Comparison of ENCODE assay signal across 8 cellular contexts in genomic region chr17:75845933-75846700, GRCh38. TPM values are rescaled to one million over a fixed set of nuclear protein-coding genes. Genes with fewer than 3 reads are reported as not detected.
DNase-seq lines count a peak whose midpoint lies in the region; ATAC-seq, FAIRE-seq and TF ChIP-seq lines count a peak whose summit lies in the region.

No MANE protein-coding gene starts in this region.

- no peak overlapping the region for H2AFZ ChIP-seq in SK-N-SH (ENCODE audit: low read depth)

- H3K9ac ChIP-seq in SK-N-SH: no peak overlapping the region

- no peaks in the 10 kb centered on the region for H3K27me3 Mint-ChIP-seq in WTC11 (ENCODE audit: low read depth)
- H3K27me3 Mint-ChIP-seq in immature natural killer cell (ENCODE audit: low read depth in 3 of 3): peaks cover 0 to 4% (median 2%) of the 10 kb centered on the region in 3 donors

- ATAC-seq in WTC11 (no peak), HG03097 (IDR thresholded peaks at IDR 0.05; ENCODE audit: low FRiP score, unreplicated experiment) (no peak), GM21515 (IDR thresholded peaks at IDR 0.05; ENCODE audit: unreplicated experiment) (no peak), GM18505 (IDR thresholded peaks at IDR 0.05; ENCODE audit: unreplicated experiment) (no peak)

- no peak for FAIRE-seq in small intestine (lab: Jason Lieb, UNC)

- H3K27ac Mint-ChIP-seq in WTC11 (peak overlapping the region; percentile 90), immature natural killer cell (peak overlapping the region; percentile 3 to 92 (median 78))

- TF ChIP-seq CTCF in HEK293 (tag by site-specific recombination; IDR thresholded peaks at IDR 0.05) (no peak), WTC11 (IDR thresholded peaks at IDR 0.05) (no peak), SK-N-SH (IDR thresholded peaks at IDR 0.05) (no peak)

- no peaks in the 10 kb centered on the region for H3K9me3 ChIP-seq in HEK293 (ENCODE audit: control insufficient read depth, insufficient read depth, low read depth, low read length)
- H3K9me3 ChIP-seq in small intestine (ENCODE audit: control insufficient read depth, low read depth): no peaks in the 10 kb centered on the region
- H3K9me3 ChIP-seq in SK-N-SH: no peaks in the 10 kb centered on the region

- DNase-seq in WTC11 (ENCODE audit: low spot score) (no peak), immature natural killer cell (no peak), small intestine (no peak), SK-N-SH (no peak)

- H3K4me1 Mint-ChIP-seq in WTC11: peaks cover 21% of the 10 kb centered on the region
- H3K4me1 Mint-ChIP-seq in immature natural killer cell: peaks cover 16 to 27% of the 10 kb centered on the region in 2 donors

- no peaks in the 10 kb centered on the region for H4K20me1 ChIP-seq in SK-N-SH (ENCODE audit: insufficient read depth)

- POLR2A ChIA-PET in HEK293 (lab: Yijun Ruan, JAX) (interaction anchor here (0.9 to 3.2 kb wide), 6 partner anchors 9 to 66 kb away, joined by 3 to 28 read pairs (median 6); partner anchors contain the start of gene WBP2), WTC11 (lab: Charles Lee) (interaction anchor here (2.7 kb wide), 1 partner anchor 9 kb away, joined by 12 read pairs; the partner anchor contains the start of gene WBP2), SK-N-SH (lab: Yijun Ruan, JAX) (interaction anchor here (0.9 to 4.8 kb wide), 5 partner anchors 9 to 68 kb away, joined by 3 to 38 read pairs (median 24); partner anchors contain the start of gene WBP2)

- peaks cover 27% of the 10 kb centered on the region for H3K36me3 Mint-ChIP-seq in WTC11
- peaks cover 6 to 12% (median 6%) of the 10 kb centered on the region in 3 donors for H3K36me3 Mint-ChIP-seq in immature natural killer cell

- 77 to 81% (median 79%) methylated on average over 22 of the region's 22 CpGs for WGBS in small intestine, 3 donors
- whole genome bisulfite sequencing in SK-N-SH (ENCODE audit: low lambda C conversion rate): 90% methylated on average over 22 of the region's 22 CpGs

- no peaks in the 10 kb centered on the region for H3K79me2 ChIP-seq in SK-N-SH (ENCODE audit: insufficient read depth)

- H3K27ac ChIP-seq in HEK293 (ENCODE audit: extremely low read depth, low read depth, low read length): peak overlapping the region; percentile 22; the same call in 1 of the 2 replicates
- peak overlapping the region; percentile 41 to 84 for H3K27ac ChIP-seq in small intestine (ENCODE audit: low read depth in 1 of 2, low read length in 1 of 2)
- H3K27ac ChIP-seq in SK-N-SH (ENCODE audit: low read depth in 2 of 2, low read length in 1 of 2): peak overlapping the region in 1 of 2 experiments; percentile 93; a peak in 2 of 4 replicates

- H3K36me3 ChIP-seq in HEK293 (ENCODE audit: control insufficient read depth in 2 of 2, insufficient read depth in 1 of 2, low read length in 2 of 2) (peaks cover 7 to 51% of the 10 kb centered on the region in 2 experiments), small intestine (ENCODE audit: control insufficient read depth in 2 of 2, insufficient read depth in 2 of 2, low read length in 2 of 2) (peaks cover 17 to 18% of the 10 kb centered on the region in 2 donors), SK-N-SH (replicated peaks in 1 of 2; ENCODE audit: control insufficient read depth in 1 of 2, insufficient read depth in 2 of 2, low read length in 1 of 2) (peaks cover 23 to 47% of the 10 kb centered on the region in 2 experiments)

- no peak overlapping the region for H3K4me2 ChIP-seq in SK-N-SH

- CTCF ChIA-PET in HEK293 (lab: Yijun Ruan, JAX): interaction anchor here (0.6 to 5.5 kb wide), 21 partner anchors 8 to 581 kb away, joined by 3 to 40 read pairs (median 4); partner anchors contain the start of genes RECQL5 and WBP2
- CTCF ChIA-PET in WTC11 (lab: Charles Lee): interaction anchor here (0.6 to 8.8 kb wide), 22 partner anchors 9 to 434 kb away, joined by 3 to 180 read pairs (median 6); partner anchors contain the start of genes ACOX1, GALK1, SMIM5 and TEN1
- CTCF ChIA-PET in SK-N-SH (lab: Yijun Ruan, JAX): interaction anchor here (0.6 to 16.1 kb wide), 29 partner anchors 10 to 835 kb away, joined by 3 to 326 read pairs (median 4); partner anchors contain the start of genes GALK1, TRIM47, TRIM65 and WBP2

- H3K4me1 ChIP-seq in HEK293 (ENCODE audit: control insufficient read depth, insufficient read depth, low read length): no peaks in the 10 kb centered on the region; the same call in 1 of the 2 replicates
- peaks cover 2 to 7% of the 10 kb centered on the region in 2 donors for H3K4me1 ChIP-seq in small intestine (ENCODE audit: control insufficient read depth in 2 of 2, insufficient read depth in 1 of 2, low read depth in 1 of 2, low read length in 1 of 2)
- H3K4me1 ChIP-seq in SK-N-SH (ENCODE audit: control insufficient read depth in 1 of 2, insufficient read depth in 2 of 2, low read depth in 1 of 2, low read length in 1 of 2): peaks cover 4 to 34% of the 10 kb centered on the region in 2 experiments; a peak in 3 of 4 replicates

- no peak for TF ChIP-seq RAD21 in SK-N-SH (IDR thresholded peaks at IDR 0.05; ENCODE audit: low read length)

- H3K9me3 Mint-ChIP-seq in WTC11 (no peaks in the 10 kb centered on the region), immature natural killer cell (no peaks in the 10 kb centered on the region)

- no peak overlapping the region for H3K4me3 ChIP-seq in HEK293 (ENCODE audit: low read depth, low read length)
- H3K4me3 ChIP-seq in small intestine (ENCODE audit: low read depth in 1 of 2, low read length in 2 of 2): no peak overlapping the region
- H3K4me3 ChIP-seq in SK-N-SH (ENCODE audit: low read depth in 2 of 2, low read length in 1 of 2): no peak overlapping the region

- H3K27me3 ChIP-seq in small intestine (ENCODE audit: control insufficient read depth in 2 of 2, insufficient read depth in 2 of 2, low read length in 2 of 2) (no peaks in the 10 kb centered on the region), SK-N-SH (ENCODE audit: insufficient read depth) (no peaks in the 10 kb centered on the region)

- H3F3A ChIP-seq in SK-N-SH (replicated peaks; ENCODE audit: insufficient read depth): no peaks in the 10 kb centered on the region

- H3K4me3 Mint-ChIP-seq in WTC11 (no peak overlapping the region), immature natural killer cell (peak overlapping the region in 1 of 5 donors; percentile 53)

- H3K9me2 ChIP-seq in SK-N-SH: no peaks in the 10 kb centered on the region

- no peak for TF ChIP-seq EP300 in SK-N-SH (IDR thresholded peaks at IDR 0.05; ENCODE audit: borderline replicate concordance in 1 of 2, low read depth in 1 of 2, low read length in 1 of 2)

- no peak for TF ChIP-seq POLR2A in GM18505 (IDR thresholded peaks at IDR 0.05; ENCODE audit: borderline replicate concordance, extremely low read depth, insufficient read depth, insufficient read length)

TF ChIP-seq in WTC11, 78 proteins besides CTCF, POLR2A, EP300 and RAD21 (continues in another document):
- no peak for TF ChIP-seq MLX (CRISPR knock-in tag; IDR thresholded peaks at IDR 0.05)
- TF ChIP-seq KAT7 (CRISPR knock-in tag; IDR thresholded peaks at IDR 0.05; ENCODE audit: borderline replicate concordance): no peak

TF ChIP-seq in SK-N-SH, 30 proteins besides CTCF, POLR2A, EP300 and RAD21:
- no peak for TF ChIP-seq POLR2AphosphoS5 (IDR thresholded peaks at IDR 0.05; ENCODE audit: low read depth, low read length)
- TF ChIP-seq EZH2phosphoT487 (IDR thresholded peaks at IDR 0.05; ENCODE audit: borderline replicate concordance, low read depth): no peak

RNA-seq across cellular contexts. Expression of gene UNC13D, which starts 1.9 kb away (rescaled TPM):
- total RNA-seq in WTC11 (2021): 12.1 to 13.8 TPM (median 13.1 TPM) in 3 replicates
- polyA plus RNA-seq in immature natural killer cell (100 to 1,000 TPM in 1 of 3 donors, 10 to 100 TPM in 2; 53.1 to 124 (median 57.5) TPM), small intestine (10 to 100 TPM in 2 of 3 donors, 1 to 10 TPM in 1; 9.8 to 40.3 (median 15.3) TPM), SK-N-SH (2012; rRNA removed) (0.99 and 1.3 TPM in 2 replicates)
- polyA plus RNA-seq in SK-N-SH (2012; cell fraction: cytosol; rRNA removed): 0.41 and 1.2 TPM in 2 replicates
- polyA plus RNA-seq in SK-N-SH (2012; cell fraction: nucleus; rRNA removed): 6.5 and 8.9 TPM in 2 replicates

RNA-seq across cellular contexts. Expression of gene WBP2, which starts 9.0 kb away (rescaled TPM):
- total RNA-seq in WTC11 (2021): 64.3 to 69.4 TPM (median 68.8 TPM) in 3 replicates
- polyA plus RNA-seq in immature natural killer cell: 10 to 100 TPM; 51.2 to 85.8 (median 69.1) TPM
- polyA plus RNA-seq in small intestine: 100 to 1,000 TPM in 1 of 3 donors, 10 to 100 TPM in 2; 68.4 to 121 (median 82.7) TPM
- 49.7 and 55.8 TPM in 2 replicates for polyA plus RNA-seq in SK-N-SH (2012; rRNA removed)
- 31.9 and 42.5 TPM in 2 replicates for polyA plus RNA-seq in SK-N-SH (2012; cell fraction: cytosol; rRNA removed)
- polyA plus RNA-seq in SK-N-SH (2012; cell fraction: nucleus; rRNA removed): 63.2 and 67.1 TPM in 2 replicates

RNA-seq across cellular contexts. Expression of gene TRIM47, which starts 32.3 kb away (rescaled TPM):
- total RNA-seq in WTC11 (2021): 4.4 to 10.0 TPM (median 6.8 TPM) in 3 replicates
- polyA plus RNA-seq in immature natural killer cell: 1 to 10 TPM; 3.2 to 4.0 (median 3.9) TPM
- polyA plus RNA-seq in small intestine: 10 to 100 TPM; 24.9 to 63.3 (median 62.7) TPM
- 3.1 and 5.1 TPM in 2 replicates for polyA plus RNA-seq in SK-N-SH (2012; rRNA removed)
- polyA plus RNA-seq in SK-N-SH (2012; cell fraction: cytosol; rRNA removed): 1.9 and 2.7 TPM in 2 replicates
- 6.9 and 7.6 TPM in 2 replicates for polyA plus RNA-seq in SK-N-SH (2012; cell fraction: nucleus; rRNA removed)

RNA-seq across cellular contexts. Expression of gene TRIM65, which starts 50.6 kb away (rescaled TPM):
- 51.3 to 56.4 TPM (median 51.4 TPM) in 3 replicates for total RNA-seq in WTC11 (2021)
- 10 to 100 TPM in 2 of 3 donors, 1 to 10 TPM in 1; 5.4 to 27.1 (median 18.7) TPM for polyA plus RNA-seq in immature natural killer cell
- polyA plus RNA-seq in small intestine: 10 to 100 TPM in 1 of 3 donors, 1 to 10 TPM in 2; 6.5 to 15.9 (median 6.7) TPM
- 13.1 and 18.1 TPM in 2 replicates for polyA plus RNA-seq in SK-N-SH (2012; rRNA removed)
- 7.7 and 11.7 TPM in 2 replicates for polyA plus RNA-seq in SK-N-SH (2012; cell fraction: cytosol; rRNA removed)
- 21.5 and 24.6 TPM in 2 replicates for polyA plus RNA-seq in SK-N-SH (2012; cell fraction: nucleus; rRNA removed)

RNA-seq across cellular contexts. Expression of gene MRPL38, which starts 58.6 kb away (rescaled TPM):
- 107 to 146 TPM (median 116 TPM) in 3 replicates for total RNA-seq in WTC11 (2021)
- polyA plus RNA-seq in immature natural killer cell (10 to 100 TPM; 55.9 to 67.5 (median 64.0) TPM), small intestine (10 to 100 TPM; 63.2 to 93.5 (median 67.0) TPM), SK-N-SH (2012; rRNA removed) (62.5 and 93.9 TPM in 2 replicates)
- polyA plus RNA-seq in SK-N-SH (2012; cell fraction: cytosol; rRNA removed): 28.7 and 43.8 TPM in 2 replicates
- 321 and 427 TPM in 2 replicates for polyA plus RNA-seq in SK-N-SH (2012; cell fraction: nucleus; rRNA removed)
